Comparison of ENCODE assay signal across 19 cellular contexts in the genomic region with DNA sequence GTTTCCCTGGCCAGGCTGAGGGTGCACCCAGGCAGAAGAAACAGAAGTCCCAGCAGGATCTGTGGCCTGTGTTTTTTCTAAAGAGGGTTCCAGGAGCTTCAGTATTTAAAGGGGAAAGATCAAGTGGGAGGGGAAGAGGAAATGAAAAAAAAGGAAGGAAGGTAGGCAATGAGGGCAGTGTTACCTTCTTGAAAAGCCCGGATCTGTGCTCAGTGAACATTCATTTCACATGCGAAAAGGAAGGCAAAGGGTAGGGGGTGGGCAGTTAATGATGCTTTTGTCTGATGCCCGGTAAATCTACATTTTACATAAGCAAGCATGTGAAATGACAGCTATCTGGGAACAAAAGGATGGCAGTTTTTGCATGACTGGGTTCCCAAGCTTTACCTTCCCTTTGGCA.
DNase-seq lines count a peak whose midpoint lies in the region; ATAC-seq, FAIRE-seq and TF ChIP-seq lines count a peak whose summit lies in the region.
"Had no signal": no experiment of that assay in that cellular context is flagged by ENCODE, and none has a peak within 500 bp of the region (broad histone marks: within the 10 kb centered on the region; RNA-seq: fewer than 3 reads in every experiment).

No MANE protein-coding gene starts in this region.

- H3K27me3 ChIP-seq in GM23338 (ENCODE audit: insufficient read depth), result no peaks in the 10 kb centered on the region
- H3K27me3 ChIP-seq in HUES48 (ENCODE audit: control insufficient read depth, insufficient read depth, low read length), result no peaks in the 10 kb centered on the region
- no peaks in the 10 kb centered on the region for H3K27me3 ChIP-seq in iPS-20b (ENCODE audit: insufficient read depth, low read length)
- H3K27me3 ChIP-seq: BE2C had no signal

- H3K9me2 ChIP-seq in GM23338 (ENCODE audit: insufficient read depth), result no peaks in the 10 kb centered on the region

- 0 out of 2 replicates have a peak, but pooled peaks cover 15% of the 10 kb centered on the region for H3F3A ChIP-seq in GM23338 (replicated peaks; ENCODE audit: low read depth)

- H3K27ac Mint-ChIP-seq in GM23338, result no peak overlapping the region
- H3K27ac Mint-ChIP-seq: CD4-positive, alpha-beta memory T cell; HFFc6 had no signal

- H3K27ac ChIP-seq in GM23338 (ENCODE audit: low read depth), result no peak overlapping the region
- peak overlapping the region; percentile 20 for H3K27ac ChIP-seq in HUES48 (ENCODE audit: low read depth, low read length)
- no peak overlapping the region for H3K27ac ChIP-seq in iPS-20b (ENCODE audit: low read length)
- H3K27ac ChIP-seq: C4-2B, GM23248 had no signal

- H3K4me3 Mint-ChIP-seq in GM23338, result no peak overlapping the region
- H3K4me3 Mint-ChIP-seq: CD4-positive, alpha-beta memory T cell; HFFc6 had no signal

- H3K4me2 ChIP-seq in GM23338, result peak overlapping the region; percentile 59

- DNase-seq in GM23338 (ENCODE audit: low spot score) (no peak), D721Med (ENCODE audit: insufficient read length, low spot score) (no peak)
- DNase-seq: ACHN; BE2C; CD4-positive, alpha-beta memory T cell; DMS79 treated with DMSO at 0.1 percent for 48 hours; GM23248; HFFc6; KG1 had no signal

- no peaks in the 10 kb centered on the region for H3K36me3 ChIP-seq in GM23338 (ENCODE audit: insufficient read depth)
- no peaks in the 10 kb centered on the region for H3K36me3 ChIP-seq in HUES48 (ENCODE audit: control insufficient read depth, insufficient read depth, low read length)
- H3K36me3 ChIP-seq in iPS-20b (ENCODE audit: insufficient read depth, low read depth, low read length), result no peaks in the 10 kb centered on the region; the same call in 1 of the 2 replicates
- H3K36me3 ChIP-seq: BE2C had no signal

- no peak overlapping the region for H3K4me3 ChIP-seq in GM23338
- H3K4me3 ChIP-seq in HUES48 (ENCODE audit: low read depth, low read length), result no peak overlapping the region
- H3K4me3 ChIP-seq in iPS-20b (ENCODE audit: low read length), result no peak overlapping the region
- H3K4me3 ChIP-seq: GM12878, GM23248 had no signal

- H3K36me3 Mint-ChIP-seq in GM23338 (ENCODE audit: low read depth), result no peaks in the 10 kb centered on the region
- H3K36me3 Mint-ChIP-seq: CD4-positive, alpha-beta memory T cell had no signal

- no peak for TF ChIP-seq CTCF in GM23338 (conservative IDR thresholded peaks at IDR 0.05; ENCODE audit: low read depth in 2 of 2)
- no peak for TF ChIP-seq CTCF in D721Med (IDR thresholded peaks at IDR 0.05; ENCODE audit: insufficient read depth, missing control alignments)

- peak overlapping the region; percentile 80 for H2AFZ ChIP-seq in GM23338
- H2AFZ ChIP-seq: GM23248 had no signal

- peaks cover 16% of the 10 kb centered on the region for H3K27me3 Mint-ChIP-seq in GM23338 (ENCODE audit: insufficient read depth, low read depth, poor library complexity)

- peaks cover 30% of the 10 kb centered on the region for H3K4me1 ChIP-seq in GM23338 (ENCODE audit: insufficient read depth)
- peaks cover 37% of the 10 kb centered on the region for H3K4me1 ChIP-seq in HUES48 (ENCODE audit: control insufficient read depth, insufficient read depth, low read length)
- H3K4me1 ChIP-seq in iPS-20b (ENCODE audit: insufficient read depth, low read length), result peaks cover 27% of the 10 kb centered on the region
- H3K4me1 ChIP-seq: BE2C had no signal

- H3K79me2 ChIP-seq in GM23338 (replicated peaks; ENCODE audit: insufficient read depth), result no peaks in the 10 kb centered on the region

- no peak for ATAC-seq in GM23338
- no peak for ATAC-seq in HG03521 (IDR thresholded peaks at IDR 0.05; ENCODE audit: unreplicated experiment)
- no peak for ATAC-seq in GM19452 (IDR thresholded peaks at IDR 0.05; ENCODE audit: unreplicated experiment)
- ATAC-seq: GM12878, HCT116 had no signal

- H4K20me1 ChIP-seq in GM23338 (replicated peaks; ENCODE audit: insufficient read depth), result no peaks in the 10 kb centered on the region

- peaks cover 43% of the 10 kb centered on the region for H3K4me1 Mint-ChIP-seq in GM23338
- H3K4me1 Mint-ChIP-seq: CD4-positive, alpha-beta memory T cell had no signal

- no peak for FAIRE-seq in D721Med (lab: Jason Lieb, UNC)
- FAIRE-seq: A204.1, GM12878, H54, HTR-8/SVneo had no signal

- no peak overlapping the region for H3K9ac ChIP-seq in HUES48 (ENCODE audit: low read depth, low read length)
- H3K9ac ChIP-seq in iPS-20b (ENCODE audit: low read depth, low read length), result peak overlapping the region; percentile 9; the same call in 1 of the 2 replicates
- H3K9ac ChIP-seq: GM23248 had no signal

- H3K9me3 Mint-ChIP-seq in GM23338, result no peaks in the 10 kb centered on the region; the same call in 2 of the 3 replicates
- H3K9me3 Mint-ChIP-seq: HFFc6 had no signal

- H3K9me3 ChIP-seq in HUES48 (ENCODE audit: control insufficient read depth, insufficient read depth, low read length) (no peaks in the 10 kb centered on the region), iPS-20b (ENCODE audit: insufficient read depth, low read depth, low read length) (no peaks in the 10 kb centered on the region)
- H3K9me3 ChIP-seq: BE2C had no signal

TF ChIP-seq in GM23338, 12 proteins besides CTCF, POLR2A, EP300 and RAD21 (continues in another document):
- TF ChIP-seq, protein P1, sequence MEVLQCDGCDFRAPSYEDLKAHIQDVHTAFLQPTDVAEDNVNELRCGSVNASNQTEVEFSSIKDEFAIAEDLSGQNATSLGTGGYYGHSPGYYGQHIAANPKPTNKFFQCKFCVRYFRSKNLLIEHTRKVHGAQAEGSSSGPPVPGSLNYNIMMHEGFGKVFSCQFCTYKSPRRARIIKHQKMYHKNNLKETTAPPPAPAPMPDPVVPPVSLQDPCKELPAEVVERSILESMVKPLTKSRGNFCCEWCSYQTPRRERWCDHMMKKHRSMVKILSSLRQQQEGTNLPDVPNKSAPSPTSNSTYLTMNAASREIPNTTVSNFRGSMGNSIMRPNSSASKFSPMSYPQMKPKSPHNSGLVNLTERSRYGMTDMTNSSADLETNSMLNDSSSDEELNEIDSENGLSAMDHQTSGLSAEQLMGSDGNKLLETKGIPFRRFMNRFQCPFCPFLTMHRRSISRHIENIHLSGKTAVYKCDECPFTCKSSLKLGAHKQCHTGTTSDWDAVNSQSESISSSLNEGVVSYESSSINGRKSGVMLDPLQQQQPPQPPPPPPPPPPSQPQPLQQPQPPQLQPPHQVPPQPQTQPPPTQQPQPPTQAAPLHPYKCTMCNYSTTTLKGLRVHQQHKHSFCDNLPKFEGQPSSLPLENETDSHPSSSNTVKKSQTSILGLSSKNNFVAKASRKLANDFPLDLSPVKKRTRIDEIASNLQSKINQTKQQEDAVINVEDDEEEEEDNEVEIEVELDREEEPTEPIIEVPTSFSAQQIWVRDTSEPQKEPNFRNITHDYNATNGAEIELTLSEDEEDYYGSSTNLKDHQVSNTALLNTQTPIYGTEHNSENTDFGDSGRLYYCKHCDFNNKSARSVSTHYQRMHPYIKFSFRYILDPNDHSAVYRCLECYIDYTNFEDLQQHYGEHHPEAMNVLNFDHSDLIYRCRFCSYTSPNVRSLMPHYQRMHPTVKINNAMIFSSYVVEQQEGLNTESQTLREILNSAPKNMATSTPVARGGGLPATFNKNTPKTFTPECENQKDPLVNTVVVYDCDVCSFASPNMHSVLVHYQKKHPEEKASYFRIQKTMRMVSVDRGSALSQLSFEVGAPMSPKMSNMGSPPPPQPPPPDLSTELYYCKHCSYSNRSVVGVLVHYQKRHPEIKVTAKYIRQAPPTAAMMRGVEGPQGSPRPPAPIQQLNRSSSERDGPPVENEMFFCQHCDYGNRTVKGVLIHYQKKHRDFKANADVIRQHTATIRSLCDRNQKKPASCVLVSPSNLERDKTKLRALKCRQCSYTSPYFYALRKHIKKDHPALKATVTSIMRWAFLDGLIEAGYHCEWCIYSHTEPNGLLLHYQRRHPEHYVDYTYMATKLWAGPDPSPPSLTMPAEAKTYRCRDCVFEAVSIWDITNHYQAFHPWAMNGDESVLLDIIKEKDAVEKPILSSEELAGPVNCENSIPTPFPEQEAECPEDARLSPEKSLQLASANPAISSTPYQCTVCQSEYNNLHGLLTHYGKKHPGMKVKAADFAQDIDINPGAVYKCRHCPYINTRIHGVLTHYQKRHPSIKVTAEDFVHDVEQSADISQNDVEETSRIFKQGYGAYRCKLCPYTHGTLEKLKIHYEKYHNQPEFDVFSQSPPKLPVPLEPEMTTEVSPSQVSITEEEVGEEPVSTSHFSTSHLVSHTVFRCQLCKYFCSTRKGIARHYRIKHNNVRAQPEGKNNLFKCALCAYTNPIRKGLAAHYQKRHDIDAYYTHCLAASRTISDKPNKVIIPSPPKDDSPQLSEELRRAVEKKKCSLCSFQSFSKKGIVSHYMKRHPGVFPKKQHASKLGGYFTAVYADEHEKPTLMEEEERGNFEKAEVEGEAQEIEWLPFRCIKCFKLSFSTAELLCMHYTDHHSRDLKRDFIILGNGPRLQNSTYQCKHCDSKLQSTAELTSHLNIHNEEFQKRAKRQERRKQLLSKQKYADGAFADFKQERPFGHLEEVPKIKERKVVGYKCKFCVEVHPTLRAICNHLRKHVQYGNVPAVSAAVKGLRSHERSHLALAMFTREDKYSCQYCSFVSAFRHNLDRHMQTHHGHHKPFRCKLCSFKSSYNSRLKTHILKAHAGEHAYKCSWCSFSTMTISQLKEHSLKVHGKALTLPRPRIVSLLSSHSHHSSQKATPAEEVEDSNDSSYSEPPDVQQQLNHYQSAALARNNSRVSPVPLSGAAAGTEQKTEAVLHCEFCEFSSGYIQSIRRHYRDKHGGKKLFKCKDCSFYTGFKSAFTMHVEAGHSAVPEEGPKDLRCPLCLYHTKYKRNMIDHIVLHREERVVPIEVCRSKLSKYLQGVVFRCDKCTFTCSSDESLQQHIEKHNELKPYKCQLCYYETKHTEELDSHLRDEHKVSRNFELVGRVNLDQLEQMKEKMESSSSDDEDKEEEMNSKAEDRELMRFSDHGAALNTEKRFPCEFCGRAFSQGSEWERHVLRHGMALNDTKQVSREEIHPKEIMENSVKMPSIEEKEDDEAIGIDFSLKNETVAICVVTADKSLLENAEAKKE (CRISPR knock-in tag; IDR thresholded peaks at IDR 0.05), result no peak
- no peak for TF ChIP-seq ZNF114 (CRISPR knock-in tag; IDR thresholded peaks at IDR 0.05)
- TF ChIP-seq JUNB (IDR thresholded peaks at IDR 0.05; ENCODE audit: unreplicated experiment), result no peak
- TF ChIP-seq NANOG (IDR thresholded peaks at IDR 0.05; ENCODE audit: borderline replicate concordance), result no peak
- TF ChIP-seq, protein P2, sequence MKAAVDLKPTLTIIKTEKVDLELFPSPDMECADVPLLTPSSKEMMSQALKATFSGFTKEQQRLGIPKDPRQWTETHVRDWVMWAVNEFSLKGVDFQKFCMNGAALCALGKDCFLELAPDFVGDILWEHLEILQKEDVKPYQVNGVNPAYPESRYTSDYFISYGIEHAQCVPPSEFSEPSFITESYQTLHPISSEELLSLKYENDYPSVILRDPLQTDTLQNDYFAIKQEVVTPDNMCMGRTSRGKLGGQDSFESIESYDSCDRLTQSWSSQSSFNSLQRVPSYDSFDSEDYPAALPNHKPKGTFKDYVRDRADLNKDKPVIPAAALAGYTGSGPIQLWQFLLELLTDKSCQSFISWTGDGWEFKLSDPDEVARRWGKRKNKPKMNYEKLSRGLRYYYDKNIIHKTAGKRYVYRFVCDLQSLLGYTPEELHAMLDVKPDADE (IDR thresholded peaks at IDR 0.05), result no peak
- TF ChIP-seq EZH2phosphoT487 (IDR thresholded peaks at IDR 0.05; ENCODE audit: unreplicated experiment), result no peak
- no peak for TF ChIP-seq ZNF331 (CRISPR knock-in tag; IDR thresholded peaks at IDR 0.05; ENCODE audit: low read depth)
